ENCODE assay signal across 1 cellular context in the genomic region with DNA sequence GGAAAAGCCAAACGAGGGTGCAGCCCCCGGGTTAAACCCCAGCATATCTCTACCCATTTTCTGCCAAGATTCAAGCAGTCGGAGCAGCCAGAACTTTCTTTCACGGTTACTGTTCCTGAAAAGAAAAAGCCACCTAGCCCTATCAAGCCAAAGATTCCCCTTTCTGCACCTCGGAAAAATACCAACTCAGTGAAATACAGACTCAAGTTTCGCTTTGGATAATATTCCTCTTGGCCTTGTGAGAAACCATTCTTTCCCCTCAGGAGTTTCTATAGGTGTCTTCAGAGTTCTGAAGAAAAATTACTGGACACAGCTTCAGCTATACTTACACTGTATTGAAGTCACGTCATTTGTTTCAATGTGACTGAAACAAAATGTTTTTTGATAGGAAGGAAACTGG.
TF ChIP-seq lines count a peak whose summit lies in the region.

No MANE protein-coding gene starts in this region.

TF ChIP-seq in GM23338, 12 proteins besides CTCF, POLR2A, EP300 and RAD21 (continued from another document):
- TF ChIP-seq, protein P1, sequence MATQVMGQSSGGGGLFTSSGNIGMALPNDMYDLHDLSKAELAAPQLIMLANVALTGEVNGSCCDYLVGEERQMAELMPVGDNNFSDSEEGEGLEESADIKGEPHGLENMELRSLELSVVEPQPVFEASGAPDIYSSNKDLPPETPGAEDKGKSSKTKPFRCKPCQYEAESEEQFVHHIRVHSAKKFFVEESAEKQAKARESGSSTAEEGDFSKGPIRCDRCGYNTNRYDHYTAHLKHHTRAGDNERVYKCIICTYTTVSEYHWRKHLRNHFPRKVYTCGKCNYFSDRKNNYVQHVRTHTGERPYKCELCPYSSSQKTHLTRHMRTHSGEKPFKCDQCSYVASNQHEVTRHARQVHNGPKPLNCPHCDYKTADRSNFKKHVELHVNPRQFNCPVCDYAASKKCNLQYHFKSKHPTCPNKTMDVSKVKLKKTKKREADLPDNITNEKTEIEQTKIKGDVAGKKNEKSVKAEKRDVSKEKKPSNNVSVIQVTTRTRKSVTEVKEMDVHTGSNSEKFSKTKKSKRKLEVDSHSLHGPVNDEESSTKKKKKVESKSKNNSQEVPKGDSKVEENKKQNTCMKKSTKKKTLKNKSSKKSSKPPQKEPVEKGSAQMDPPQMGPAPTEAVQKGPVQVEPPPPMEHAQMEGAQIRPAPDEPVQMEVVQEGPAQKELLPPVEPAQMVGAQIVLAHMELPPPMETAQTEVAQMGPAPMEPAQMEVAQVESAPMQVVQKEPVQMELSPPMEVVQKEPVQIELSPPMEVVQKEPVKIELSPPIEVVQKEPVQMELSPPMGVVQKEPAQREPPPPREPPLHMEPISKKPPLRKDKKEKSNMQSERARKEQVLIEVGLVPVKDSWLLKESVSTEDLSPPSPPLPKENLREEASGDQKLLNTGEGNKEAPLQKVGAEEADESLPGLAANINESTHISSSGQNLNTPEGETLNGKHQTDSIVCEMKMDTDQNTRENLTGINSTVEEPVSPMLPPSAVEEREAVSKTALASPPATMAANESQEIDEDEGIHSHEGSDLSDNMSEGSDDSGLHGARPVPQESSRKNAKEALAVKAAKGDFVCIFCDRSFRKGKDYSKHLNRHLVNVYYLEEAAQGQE (IDR thresholded peaks at IDR 0.05; ENCODE audit: unreplicated experiment): no peak
- TF ChIP-seq CREB1 (CRISPR knock-in tag; IDR thresholded peaks at IDR 0.05; ENCODE audit: low read depth): no peak
- TF ChIP-seq EZH2phosphoT487 (IDR thresholded peaks at IDR 0.05; ENCODE audit: unreplicated experiment): no peak
